Comparison of ENCODE assay signal across 8 cellular contexts in the genomic region with DNA sequence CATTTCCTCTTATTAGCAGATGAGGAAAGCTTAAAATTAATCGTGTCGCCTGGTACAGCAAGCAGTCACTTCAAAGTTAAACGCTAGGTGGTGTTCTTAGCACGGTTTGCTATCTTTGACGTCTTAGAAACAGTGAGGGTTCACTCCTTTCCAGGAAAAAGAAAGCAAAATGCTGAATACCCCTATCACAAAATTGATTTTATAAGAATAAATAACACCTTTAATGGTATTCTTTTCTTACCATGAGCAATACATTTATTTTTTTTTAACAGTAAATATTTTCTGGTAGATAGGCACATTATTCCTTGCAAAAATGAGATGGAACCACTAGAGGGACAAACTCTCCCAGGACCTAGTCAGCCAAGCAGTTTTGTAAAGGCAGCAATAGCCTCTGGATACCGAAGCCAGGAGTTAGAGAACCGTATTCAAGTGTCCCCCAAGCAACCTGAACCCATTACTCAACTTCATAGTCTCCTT.
DNase-seq lines count a peak whose midpoint lies in the region; ATAC-seq, FAIRE-seq and TF ChIP-seq lines count a peak whose summit lies in the region.

No MANE protein-coding gene starts in this region.

- H3K4me3 ChIP-seq in BJ (ENCODE audit: low read depth, low read length) (no peak overlapping the region), HepG2 (replicated peaks in 1 of 3; ENCODE audit: insufficient read depth in 1 of 3, low read depth in 2 of 3, low read length in 3 of 3) (no peak overlapping the region)

- no TSS peak for BruUV-seq in HepG2 (replicated peaks; lab: Mats Ljungman, UMichigan)

- H3K36me3 Mint-ChIP-seq in chondrocyte (ENCODE audit: low read depth): no peaks in the 10 kb centered on the region

- no peak for DNase-seq in BJ (ENCODE audit: low read depth)
- DNase-seq in HPDE6-E6E7 (ENCODE audit: extremely low spot score): peak; percentile 34
- peak; percentile 46 to 76 for DNase-seq in NOMO-1 (lab: John Stamatoyannopoulos, UW; ENCODE audit: unreplicated experiment in 2 of 2)
- DNase-seq in chondrocyte (ENCODE audit: low spot score): no peak
- DNase-seq in HepG2 (ENCODE audit: low spot score): peak; percentile 18
- DNase-seq in stimulated activated CD4-positive, alpha-beta T cell treated with anti-CD3 and anti-CD28 coated beads, Interleukin-12 subunit alpha, Interleukin-12 subunit beta, amount 100 ng/mL, for 4 hours: no peak

- TF ChIP-seq CTCF in BJ (IDR thresholded peaks at IDR 0.05; ENCODE audit: insufficient read depth, low read depth, low read length): peak; percentile 61
- TF ChIP-seq CTCF in chondrocyte (IDR thresholded peaks at IDR 0.05): peak; percentile 98
- peak; percentile 68 for TF ChIP-seq CTCF in HepG2 (CRISPR knock-in tag; IDR thresholded peaks at IDR 0.05)

- no peak overlapping the region for H2AFZ ChIP-seq in HepG2 (ENCODE audit: low read length)

- H3K36me3 ChIP-seq in BJ (ENCODE audit: control insufficient read depth, insufficient read depth, low read length) (no peaks in the 10 kb centered on the region), HepG2 (replicated peaks in 1 of 2; ENCODE audit: control insufficient read depth in 1 of 2, insufficient read depth in 2 of 2, low read length in 2 of 2) (no peaks in the 10 kb centered on the region)

- ATAC-seq in GM18861 (IDR thresholded peaks at IDR 0.05; ENCODE audit: unreplicated experiment): peak; percentile 89
- peak; percentile 93 for ATAC-seq in HepG2
- ATAC-seq in GM19455 (IDR thresholded peaks at IDR 0.05; ENCODE audit: unreplicated experiment): no peak

- in situ Hi-C loops in HepG2 (cut with HindIII; ENCODE audit: extremely low pct_ligation_motif_present, low pct_unique_long_range_greater_than_20kb): loop anchor here (25.0 kb wide), 1 partner anchor 659 kb away; no protein-coding TSS in a partner anchor

- H3K9me3 Mint-ChIP-seq in chondrocyte (ENCODE audit: low read depth): no peaks in the 10 kb centered on the region

- H3K27ac Mint-ChIP-seq in chondrocyte (ENCODE audit: unreplicated experiment): no peak overlapping the region

- peaks cover 2% of the 10 kb centered on the region; the same call in 1 of the 2 replicates for H3K27me3 ChIP-seq in BJ (ENCODE audit: control insufficient read depth, insufficient read depth, low read length)
- H3K27me3 ChIP-seq in HepG2 (ENCODE audit: control insufficient read depth in 1 of 2, insufficient read depth in 2 of 2, low read length in 2 of 2): no peaks in the 10 kb centered on the region

- H3K9me3 ChIP-seq in HepG2 (ENCODE audit: low read length): no peaks in the 10 kb centered on the region

- CTCF ChIA-PET in BJ (lab: Yijun Ruan, JAX): interaction anchor here (0.6 to 6.2 kb wide), 36 partner anchors 10 to 1443 kb away, joined by 3 to 106 read pairs (median 4); a partner anchor contains a TSS
- CTCF ChIA-PET in HepG2 (lab: Yijun Ruan, JAX; ENCODE audit: low intra/inter-chr PET ratio, low total read pairs): interaction anchor here (0.7 to 1.8 kb wide), 2 partner anchors 350 to 765 kb away, joined by 3 to 17 read pairs; no protein-coding TSS in a partner anchor

- no peak overlapping the region for H3K4me3 Mint-ChIP-seq in chondrocyte (ENCODE audit: unreplicated experiment)

- no peaks in the 10 kb centered on the region for H3K79me2 ChIP-seq in HepG2 (ENCODE audit: insufficient read depth, low read length)

- H3K9ac ChIP-seq in HepG2 (ENCODE audit: insufficient read depth, low read depth, low read length): no peak overlapping the region

- intact Hi-C loops in HepG2 (cut with micrococcal nuclease; ENCODE audit: unreplicated experiment): loop anchor here (1.0 to 10.0 kb wide), 2 partner anchors 193 to 350 kb away; no protein-coding TSS in a partner anchor

- peaks cover 25% of the 10 kb centered on the region for H3K27me3 Mint-ChIP-seq in chondrocyte (ENCODE audit: low read depth)

- WGBS in HepG2 (ENCODE audit: low lambda C conversion rate): 0% methylated on average over 7 of the region's 7 CpGs

- peak; percentile 70 for FAIRE-seq in HepG2 (lab: Jason Lieb, UNC)

- POLR2A ChIA-PET in BJ (lab: Charles Lee) (no interaction called here), HepG2 (lab: Yijun Ruan, JAX) (no interaction called here)

- TF ChIP-seq EP300 in HepG2 (IDR thresholded peaks at IDR 0.05; ENCODE audit: low read depth in 2 of 2, low read length in 2 of 2): no peak
- TF ChIP-seq EP300 in HepG2 (CRISPR knock-in tag; IDR thresholded peaks at IDR 0.05; ENCODE audit: borderline replicate concordance): no peak

- no peak overlapping the region for H3K4me2 ChIP-seq in HepG2 (ENCODE audit: low read depth, low read length)

- no peaks in the 10 kb centered on the region for H4K20me1 ChIP-seq in HepG2 (ENCODE audit: insufficient read depth, low read length)

- TF ChIP-seq RAD21 in HepG2 (CRISPR knock-in tag; IDR thresholded peaks at IDR 0.05): 0 out of 2 replicates have a peak, but pooled peaks have one; percentile 26

- no peak overlapping the region for H3K27ac ChIP-seq in HepG2 (ENCODE audit: extremely low read length, insufficient read depth, low read length)

- no peak for TF ChIP-seq POLR2A in HepG2 (IDR thresholded peaks at IDR 0.05; ENCODE audit: insufficient read depth in 1 of 2, low read depth in 2 of 2, low read length in 2 of 2)

- H3K4me1 Mint-ChIP-seq in chondrocyte (ENCODE audit: low read depth): no peaks in the 10 kb centered on the region

- no peaks in the 10 kb centered on the region for H3K4me1 ChIP-seq in HepG2 (ENCODE audit: insufficient read depth, low read length)

TF ChIP-seq in HepG2, 621 proteins besides CTCF, POLR2A, EP300 and RAD21:
- TF ChIP-seq KDM2A (CRISPR knock-in tag; IDR thresholded peaks at IDR 0.05; ENCODE audit: borderline replicate concordance, low read depth) (no peak), STAG1 (CRISPR knock-in tag; IDR thresholded peaks at IDR 0.05) (peak; percentile 67), SMC3 (IDR thresholded peaks at IDR 0.05; ENCODE audit: low read length) (peak; percentile 1; the same call in 1 of the 2 replicates), SMAD3 (CRISPR knock-in tag; IDR thresholded peaks at IDR 0.05) (no peak)
- TF ChIP-seq, protein P1, sequence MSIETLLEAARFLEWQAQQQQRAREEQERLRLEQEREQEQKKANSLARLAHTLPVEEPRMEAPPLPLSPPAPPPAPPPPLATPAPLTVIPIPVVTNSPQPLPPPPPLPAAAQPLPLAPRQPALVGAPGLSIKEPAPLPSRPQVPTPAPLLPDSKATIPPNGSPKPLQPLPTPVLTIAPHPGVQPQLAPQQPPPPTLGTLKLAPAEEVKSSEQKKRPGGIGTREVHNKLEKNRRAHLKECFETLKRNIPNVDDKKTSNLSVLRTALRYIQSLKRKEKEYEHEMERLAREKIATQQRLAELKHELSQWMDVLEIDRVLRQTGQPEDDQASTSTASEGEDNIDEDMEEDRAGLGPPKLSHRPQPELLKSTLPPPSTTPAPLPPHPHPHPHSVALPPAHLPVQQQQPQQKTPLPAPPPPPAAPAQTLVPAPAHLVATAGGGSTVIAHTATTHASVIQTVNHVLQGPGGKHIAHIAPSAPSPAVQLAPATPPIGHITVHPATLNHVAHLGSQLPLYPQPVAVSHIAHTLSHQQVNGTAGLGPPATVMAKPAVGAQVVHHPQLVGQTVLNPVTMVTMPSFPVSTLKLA (IDR thresholded peaks at IDR 0.05): no peak

Comparison
In these comparisons a context has a peak if more than half of its experiments do, and no peak if none do; other contexts are left out.
1. DNase-seq: peak in HPDE6-E6E7 (single experiment), NOMO-1 (2 of 2) and HepG2 (single experiment); none in BJ (single experiment), chondrocyte (single experiment) and stimulated activated CD4-positive, alpha-beta T cell treated with anti-CD3 and anti-CD28 coated beads, Interleukin-12 subunit alpha, Interleukin-12 subunit beta, amount 100 ng/mL, for 4 hours (single experiment).
2. Peak in every context shown above with its lines, with median percentiles within 50 percentile points of each other: CTCF ChIP-seq.